In genomic region chr3:14278799-14279705, GRCh38 we compare ENCODE assay signal across 16 cellular contexts.
DNase-seq lines count a peak whose midpoint lies in the region; ATAC-seq and TF ChIP-seq lines count a peak whose summit lies in the region.
"Had no signal": no experiment of that assay in that cellular context is flagged by ENCODE, and none has a peak within 500 bp of the region (broad histone marks: within the 10 kb centered on the region; RNA-seq: fewer than 3 reads in every experiment).

No MANE protein-coding gene starts in this region.

- DNase-seq in CD14-positive monocyte (ENCODE audit: low spot score) (no peak), SK-N-MC (ENCODE audit: low read depth, low spot score) (peak; percentile 10), iPS-NIHi7 (ENCODE audit: extremely low spot score) (peak; percentile 48), mucosa of gallbladder (ENCODE audit: low spot score) (no peak), putamen (ENCODE audit: low spot score) (no peak)
- DNase-seq in activated T-helper 2 cell treated with anti-CD3 and anti-CD28 coated beads, Interferon-gamma antibody, Interleukin-2, Interleukin-4, amounts not matched to agents 10 μg/mL and 5 μg/mL and 100 μg/mL, durations not matched to agents 14 hours and 24 hours and 36 hours (ENCODE audit: low spot score): no peak
- no peak for DNase-seq in activated naive CD4-positive, alpha-beta T cell treated with anti-CD3 and anti-CD28 coated beads, Interleukin-2, amount 50 U/mL, for 72 hours (ENCODE audit: low spot score in 2 of 2)
- DNase-seq: activated CD4-positive, alpha-beta memory T cell treated with anti-CD3 and anti-CD28 coated beads for 36 hours; activated T-cell treated with anti-CD3 and anti-CD28 coated beads, Interleukin-2, amount 50 U/mL, for 48 hours; foreskin melanocyte; nephron progenitor cell; NK-92 treated with Interleukin-12 subunit alpha and Interleukin-12 subunit beta, amount 100 ng/mL, for 24 hours; stimulated activated CD4-positive, alpha-beta T cell treated with anti-CD3 and anti-CD28 coated beads, Interleukin-1b, Interleukin-23, amount 100 ng/mL, for 48 hours had no signal

- no peaks in the 10 kb centered on the region for H3K4me1 ChIP-seq in HEK293 (ENCODE audit: control insufficient read depth, insufficient read depth, low read length)
- H3K4me1 ChIP-seq: SJSA1 had no signal

- POLR2A ChIA-PET in HEK293 (lab: Yijun Ruan, JAX): interaction anchor here (1.0 kb wide), 1 partner anchor 123 kb away, joined by 3 read pairs; the partner anchor contains the start of gene SLC6A6

- TF ChIP-seq CTCF in CD14-positive monocyte (IDR thresholded peaks at IDR 0.05) (peak; percentile 10), HEK293 (tag by site-specific recombination; IDR thresholded peaks at IDR 0.05) (0 out of 2 replicates have a peak, but pooled peaks have one; percentile 20)

- peaks cover 0 to 2% (median 0%) of the 10 kb centered on the region in 7 donors for H3K9me3 Mint-ChIP-seq in CD14-positive monocyte
- no peaks in the 10 kb centered on the region for H3K9me3 Mint-ChIP-seq in activated T-helper 2 cell treated with anti-CD3 and anti-CD28 coated beads, Interferon-gamma antibody, Interleukin-2, Interleukin-4, amounts not matched to agents 10 μg/mL and 5 μg/mL and 100 μg/mL, durations not matched to agents 14 hours and 24 hours and 36 hours
- H3K9me3 Mint-ChIP-seq in activated naive CD4-positive, alpha-beta T cell treated with anti-CD3 and anti-CD28 coated beads, Interleukin-2, amount 50 U/mL, for 72 hours: no peaks in the 10 kb centered on the region
- H3K9me3 Mint-ChIP-seq: activated CD4-positive, alpha-beta memory T cell treated with anti-CD3 and anti-CD28 coated beads for 36 hours; nephron progenitor cell had no signal

- H3K9me3 ChIP-seq in HEK293 (ENCODE audit: control insufficient read depth, insufficient read depth, low read depth, low read length) (no peaks in the 10 kb centered on the region), SK-N-MC (ENCODE audit: low read depth, low read length) (no peaks in the 10 kb centered on the region)
- H3K9me3 ChIP-seq: SJSA1 had no signal

- ATAC-seq in activated naive CD4-positive, alpha-beta T cell treated with anti-CD3 and anti-CD28 coated beads, Interleukin-2, amount 50 U/mL, for 72 hours: no peak

- peaks cover 2 to 8% (median 6%) of the 10 kb centered on the region in 3 donors for H3K27me3 Mint-ChIP-seq in CD14-positive monocyte (ENCODE audit: low read depth in 3 of 3)
- H3K27me3 Mint-ChIP-seq in activated T-helper 2 cell treated with anti-CD3 and anti-CD28 coated beads, Interferon-gamma antibody, Interleukin-2, Interleukin-4, amounts not matched to agents 10 μg/mL and 5 μg/mL and 100 μg/mL, durations not matched to agents 14 hours and 24 hours and 36 hours (ENCODE audit: low read depth): no peaks in the 10 kb centered on the region
- H3K27me3 Mint-ChIP-seq: activated CD4-positive, alpha-beta memory T cell treated with anti-CD3 and anti-CD28 coated beads for 36 hours had no signal

- no peaks in the 10 kb centered on the region for H3K36me3 Mint-ChIP-seq in CD14-positive monocyte
- H3K36me3 Mint-ChIP-seq in activated T-helper 2 cell treated with anti-CD3 and anti-CD28 coated beads, Interferon-gamma antibody, Interleukin-2, Interleukin-4, amounts not matched to agents 10 μg/mL and 5 μg/mL and 100 μg/mL, durations not matched to agents 14 hours and 24 hours and 36 hours (ENCODE audit: low read depth): no peaks in the 10 kb centered on the region
- H3K36me3 Mint-ChIP-seq in activated naive CD4-positive, alpha-beta T cell treated with anti-CD3 and anti-CD28 coated beads, Interleukin-2, amount 50 U/mL, for 72 hours: no peaks in the 10 kb centered on the region
- H3K36me3 Mint-ChIP-seq: activated CD4-positive, alpha-beta memory T cell treated with anti-CD3 and anti-CD28 coated beads for 36 hours had no signal

- H3K27ac ChIP-seq in HEK293 (ENCODE audit: extremely low read depth, low read depth, low read length) (no peak overlapping the region), SK-N-MC (peak overlapping the region; percentile 48; the same call in 1 of the 2 replicates)
- H3K27ac ChIP-seq: SJSA1 had no signal

- no peaks in the 10 kb centered on the region for H3K4me1 Mint-ChIP-seq in CD14-positive monocyte
- no peaks in the 10 kb centered on the region for H3K4me1 Mint-ChIP-seq in activated T-helper 2 cell treated with anti-CD3 and anti-CD28 coated beads, Interferon-gamma antibody, Interleukin-2, Interleukin-4, amounts not matched to agents 10 μg/mL and 5 μg/mL and 100 μg/mL, durations not matched to agents 14 hours and 24 hours and 36 hours (ENCODE audit: low read depth)
- H3K4me1 Mint-ChIP-seq: B cell had no signal

- CTCF ChIA-PET in HEK293 (lab: Yijun Ruan, JAX): interaction anchor here (0.6 to 1.1 kb wide), 4 partner anchors 10 to 192 kb away, joined by 3 to 5 read pairs (median 3); no protein-coding TSS in a partner anchor

- no peak overlapping the region for H3K4me3 Mint-ChIP-seq in CD14-positive monocyte
- H3K4me3 Mint-ChIP-seq in activated T-helper 2 cell treated with anti-CD3 and anti-CD28 coated beads, Interferon-gamma antibody, Interleukin-2, Interleukin-4, amounts not matched to agents 10 μg/mL and 5 μg/mL and 100 μg/mL, durations not matched to agents 14 hours and 24 hours and 36 hours (ENCODE audit: low read depth): no peak overlapping the region
- H3K4me3 Mint-ChIP-seq: activated CD4-positive, alpha-beta memory T cell treated with anti-CD3 and anti-CD28 coated beads for 36 hours; B cell; nephron progenitor cell had no signal

- peak overlapping the region in 2 of 7 donors; percentile 39 to 41 for H3K27ac Mint-ChIP-seq in CD14-positive monocyte
- no peak overlapping the region for H3K27ac Mint-ChIP-seq in activated T-helper 2 cell treated with anti-CD3 and anti-CD28 coated beads, Interferon-gamma antibody, Interleukin-2, Interleukin-4, amounts not matched to agents 10 μg/mL and 5 μg/mL and 100 μg/mL, durations not matched to agents 14 hours and 24 hours and 36 hours
- no peak overlapping the region for H3K27ac Mint-ChIP-seq in activated naive CD4-positive, alpha-beta T cell treated with anti-CD3 and anti-CD28 coated beads, Interleukin-2, amount 50 U/mL, for 72 hours
- H3K27ac Mint-ChIP-seq: activated CD4-positive, alpha-beta memory T cell treated with anti-CD3 and anti-CD28 coated beads for 36 hours; B cell; nephron progenitor cell had no signal

- H3K36me3 ChIP-seq in HEK293 (ENCODE audit: control insufficient read depth in 2 of 2, insufficient read depth in 1 of 2, low read length in 2 of 2) (no peaks in the 10 kb centered on the region), SK-N-MC (ENCODE audit: insufficient read depth, low read length) (no peaks in the 10 kb centered on the region)
- H3K36me3 ChIP-seq: SJSA1 had no signal

- H3K9ac ChIP-seq in SK-N-MC (ENCODE audit: insufficient read length): no peak overlapping the region

- H3K4me3 ChIP-seq in HEK293 (ENCODE audit: low read depth, low read length) (no peak overlapping the region), SK-N-MC (peak overlapping the region; percentile 54)
- H3K4me3 ChIP-seq: SJSA1 had no signal

- intact Hi-C loops in CD14-positive monocyte (cut with micrococcal nuclease): no loop called here
- intact Hi-C loops in activated T-helper 2 cell treated with anti-CD3 and anti-CD28 coated beads, Interferon-gamma antibody, Interleukin-2, Interleukin-4, amounts not matched to agents 10 μg/mL and 5 μg/mL and 100 μg/mL, durations not matched to agents 14 hours and 24 hours and 36 hours (cut with micrococcal nuclease): no loop called here

TF ChIP-seq in HEK293, 187 proteins besides CTCF, POLR2A, EP300 and RAD21 (continues in another document):
- no peak for TF ChIP-seq ZNF626 (tag by site-specific recombination; IDR thresholded peaks at IDR 0.05)
- TF ChIP-seq ZNF138 (tag by site-specific recombination; IDR thresholded peaks at IDR 0.05; ENCODE audit: borderline replicate concordance): no peak
- TF ChIP-seq PRDM6 (tag by site-specific recombination; IDR thresholded peaks at IDR 0.05): no peak
- TF ChIP-seq ZSCAN30 (tag by site-specific recombination; IDR thresholded peaks at IDR 0.05): no peak
- peak; percentile 92 for TF ChIP-seq ZBTB20 (tag by site-specific recombination; IDR thresholded peaks at IDR 0.05)
- no peak for TF ChIP-seq ZFHX2 (tag by site-specific recombination; conservative IDR thresholded peaks at IDR 0.05)
- TF ChIP-seq ZNF624 (tag by site-specific recombination; IDR thresholded peaks at IDR 0.05): no peak
- no peak for TF ChIP-seq ZNF350 (tag by site-specific recombination; IDR thresholded peaks at IDR 0.05)
- TF ChIP-seq WT1 (tag by site-specific recombination; IDR thresholded peaks at IDR 0.05): no peak
- TF ChIP-seq ZNF26 (tag by site-specific recombination; IDR thresholded peaks at IDR 0.05): no peak
- TF ChIP-seq ZNF324 (tag by site-specific recombination; IDR thresholded peaks at IDR 0.05): no peak
- TF ChIP-seq KLF1 (tag by site-specific recombination; IDR thresholded peaks at IDR 0.05): peak; percentile 24; the same call in 1 of the 2 replicates
- TF ChIP-seq SCRT1 (tag by site-specific recombination; IDR thresholded peaks at IDR 0.05; ENCODE audit: borderline replicate concordance): peak; percentile 80; the same call in 1 of the 2 replicates
- TF ChIP-seq SP2 (tag by site-specific recombination; IDR thresholded peaks at IDR 0.05): no peak

Comparison
In these comparisons a context has a peak if more than half of its experiments do, and no peak if none do; other contexts are left out.
1. DNase-seq: peak in SK-N-MC (single experiment) and iPS-NIHi7 (single experiment); none in CD14-positive monocyte (single experiment), mucosa of gallbladder (single experiment), activated T-helper 2 cell treated with anti-CD3 and anti-CD28 coated beads, Interferon-gamma antibody, Interleukin-2, Interleukin-4, amounts not matched to agents 10 μg/mL and 5 μg/mL and 100 μg/mL, durations not matched to agents 14 hours and 24 hours and 36 hours (single experiment), putamen (single experiment) and activated naive CD4-positive, alpha-beta T cell treated with anti-CD3 and anti-CD28 coated beads, Interleukin-2, amount 50 U/mL, for 72 hours (0 of 2).